In genomic region chr1:3652538-3653285, GRCh38 we compare ENCODE assay signal across 1 cellular context.
TF ChIP-seq lines count a peak whose summit lies in the region.

No MANE protein-coding gene starts in this region.

TF ChIP-seq in HepG2, 621 proteins besides CTCF, POLR2A, EP300 and RAD21 (continued from another document and continues in another):
- TF ChIP-seq AFF4 (CRISPR knock-in tag; IDR thresholded peaks at IDR 0.05) (no peak), HMG20A (CRISPR knock-in tag; IDR thresholded peaks at IDR 0.05; ENCODE audit: borderline replicate concordance) (no peak), MTF1 (CRISPR knock-in tag; IDR thresholded peaks at IDR 0.05) (no peak), ZNF800 (CRISPR knock-in tag; IDR thresholded peaks at IDR 0.05) (peak; percentile 91; the same call in 1 of the 2 replicates), KDM1A (CRISPR knock-in tag; IDR thresholded peaks at IDR 0.05) (no peak), SATB2 (CRISPR knock-in tag; IDR thresholded peaks at IDR 0.05) (no peak), NFRKB (IDR thresholded peaks at IDR 0.05) (no peak), EED (CRISPR knock-in tag; IDR thresholded peaks at IDR 0.05) (no peak), SRY (CRISPR knock-in tag; IDR thresholded peaks at IDR 0.05) (no peak), ZNF329 (CRISPR knock-in tag; IDR thresholded peaks at IDR 0.05; ENCODE audit: low read depth) (no peak), ZNF484 (CRISPR knock-in tag; IDR thresholded peaks at IDR 0.05; ENCODE audit: borderline replicate concordance, low read depth) (no peak), KLF13 (CRISPR knock-in tag; IDR thresholded peaks at IDR 0.05) (no peak), MXI1 (IDR thresholded peaks at IDR 0.05; ENCODE audit: borderline replicate concordance, low read depth, low read length) (no peak), KDM4B (CRISPR knock-in tag; IDR thresholded peaks at IDR 0.05) (no peak), YEATS4 (CRISPR knock-in tag; IDR thresholded peaks at IDR 0.05; ENCODE audit: borderline replicate concordance) (no peak), ARID4A (CRISPR knock-in tag; IDR thresholded peaks at IDR 0.05; ENCODE audit: borderline replicate concordance) (peak; percentile 41; the same call in 1 of the 2 replicates), RERE (CRISPR knock-in tag; IDR thresholded peaks at IDR 0.05; ENCODE audit: low read depth) (no peak), SSRP1 (CRISPR knock-in tag; IDR thresholded peaks at IDR 0.05) (no peak), MTERF4 (CRISPR knock-in tag; IDR thresholded peaks at IDR 0.05) (no peak), GZF1 (CRISPR knock-in tag; IDR thresholded peaks at IDR 0.05) (no peak), ZNF687 (CRISPR knock-in tag; IDR thresholded peaks at IDR 0.05) (peak; percentile 38), NR2F2 (IDR thresholded peaks at IDR 0.05; ENCODE audit: borderline replicate concordance, low read depth) (no peak), MYPOP (CRISPR knock-in tag; IDR thresholded peaks at IDR 0.05) (peak; percentile 15; the same call in 1 of the 2 replicates), JUN (CRISPR knock-in tag; IDR thresholded peaks at IDR 0.05) (no peak), HNRNPK (IDR thresholded peaks at IDR 0.05; ENCODE audit: low read depth, low read length, poor library complexity, severe bottlenecking) (no peak), ZBTB37 (CRISPR knock-in tag; IDR thresholded peaks at IDR 0.05) (no peak), KAT2B (IDR thresholded peaks at IDR 0.05; ENCODE audit: borderline replicate concordance, low read depth, low read length) (no peak), ZNF589 (CRISPR knock-in tag; conservative IDR thresholded peaks at IDR 0.05) (no peak), GATA4 (IDR thresholded peaks at IDR 0.05; ENCODE audit: borderline replicate concordance, low read depth) (no peak), ELK4 (CRISPR knock-in tag; IDR thresholded peaks at IDR 0.05; ENCODE audit: borderline replicate concordance) (no peak), ZNF468 (CRISPR knock-in tag; IDR thresholded peaks at IDR 0.05) (no peak), NFIC (IDR thresholded peaks at IDR 0.05; ENCODE audit: low read length) (no peak)
